Comparison of ENCODE assay signal across 16 cellular contexts in the genomic region with DNA sequence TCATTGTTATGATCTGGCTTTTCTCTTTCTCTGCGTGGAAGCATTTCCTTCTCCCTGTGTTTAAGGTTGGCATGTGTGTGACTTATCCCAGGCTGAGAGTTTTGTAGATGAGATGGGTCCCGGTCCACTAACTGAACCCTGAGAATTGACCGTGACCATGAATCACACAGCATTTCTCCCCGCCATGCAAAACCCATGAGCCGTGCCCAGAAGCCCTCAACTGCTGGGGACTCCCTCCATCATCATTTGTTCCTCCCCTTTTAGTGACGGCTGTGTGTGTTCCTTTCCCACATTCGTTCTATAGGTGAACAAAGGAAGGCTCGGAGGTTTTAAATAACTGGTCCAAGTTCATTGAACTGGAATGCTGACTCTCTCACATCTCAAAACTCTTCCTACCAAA. TPM values are rescaled to one million over a fixed set of nuclear protein-coding genes. Genes with fewer than 3 reads are reported as not detected.
DNase-seq lines count a peak whose midpoint lies in the region; ATAC-seq, FAIRE-seq and TF ChIP-seq lines count a peak whose summit lies in the region.
"Had no signal": no experiment of that assay in that cellular context is flagged by ENCODE, and none has a peak within 500 bp of the region (broad histone marks: within the 10 kb centered on the region; RNA-seq: fewer than 3 reads in every experiment).

No MANE protein-coding gene starts in this region.

- H3K36me3 Mint-ChIP-seq in activated T-helper 1 cell treated with anti-CD3 and anti-CD28 coated beads, Interleukin-12 subunit alpha, Interleukin-12 subunit beta, Interleukin-2, Interleukin-4 antibody, amounts not matched to agents 30 ng/mL and 10 ng/mL and 1 ng/mL, durations not matched to agents 14 hours and 24 hours and 36 hours (ENCODE audit: low read depth): no peaks in the 10 kb centered on the region
- H3K36me3 Mint-ChIP-seq: activated naive CD8-positive, alpha-beta T cell treated with anti-CD3 and anti-CD28 coated beads, Interleukin-2, amount 10 ng/mL, durations not matched to agents 7 days and 5 days had no signal

- intact Hi-C loops in pancreas (cut with DNase I): no loop called here
- intact Hi-C loops in transverse colon (cut with DNase I; ENCODE audit: low total_unique reads): loop anchor here (10.0 kb wide), 1 partner anchor 59 kb away; a partner anchor contains a TSS
- intact Hi-C loops in activated T-helper 1 cell treated with anti-CD3 and anti-CD28 coated beads, Interleukin-12 subunit alpha, Interleukin-12 subunit beta, Interleukin-2, Interleukin-4 antibody, amounts not matched to agents 30 ng/mL and 10 ng/mL and 1 ng/mL, durations not matched to agents 14 hours and 24 hours and 36 hours (cut with micrococcal nuclease): no loop called here

- TF ChIP-seq EP300 in transverse colon (IDR thresholded peaks at IDR 0.05; ENCODE audit: low read depth): no peak

- FAIRE-seq in pancreas (lab: Jason Lieb, UNC): no peak

- H3K4me1 Mint-ChIP-seq in activated T-helper 1 cell treated with anti-CD3 and anti-CD28 coated beads, Interleukin-12 subunit alpha, Interleukin-12 subunit beta, Interleukin-2, Interleukin-4 antibody, amounts not matched to agents 30 ng/mL and 10 ng/mL and 1 ng/mL, durations not matched to agents 14 hours and 24 hours and 36 hours (ENCODE audit: low read depth): no peaks in the 10 kb centered on the region
- H3K4me1 Mint-ChIP-seq: activated naive CD8-positive, alpha-beta T cell treated with anti-CD3 and anti-CD28 coated beads, Interleukin-2, amount 10 ng/mL, durations not matched to agents 7 days and 5 days; stimulated activated naive CD8-positive, alpha-beta T cell treated with anti-CD3 and anti-CD28 coated beads, Interleukin-15, amount 100 ng/mL, for 72 hours had no signal

- 55 to 65% methylated on average over 8 of the region's 8 CpGs for WGBS in pancreas, 2 donors
- WGBS in transverse colon (ENCODE audit: low coverage in 1 of 2), 2 donors: 60 to 89% methylated on average over 7 to 8 of the region's 8 CpGs

- H3K4me1 ChIP-seq in adipocyte (ENCODE audit: control insufficient read depth, insufficient read depth, low read length): peaks cover 41% of the 10 kb centered on the region
- H3K4me1 ChIP-seq in pancreas: peaks cover 0 to 16% (median 15%) of the 10 kb centered on the region in 3 donors
- peaks cover 0 to 25% (median 8%) of the 10 kb centered on the region in 4 donors for H3K4me1 ChIP-seq in transverse colon

- no peaks in the 10 kb centered on the region for H3K9me3 ChIP-seq in adipocyte (ENCODE audit: control insufficient read depth, low read length)
- H3K9me3 ChIP-seq in pancreas: no peaks in the 10 kb centered on the region
- H3K9me3 ChIP-seq in transverse colon: no peaks in the 10 kb centered on the region

- DNase-seq in adipocyte (ENCODE audit: low read depth) (no peak), fibroblast of peridontal ligament (ENCODE audit: extremely low read depth) (peak; percentile 41), pancreas (no peak), transverse colon (no peak), NCI-H446 (lab: John Stamatoyannopoulos, UW) (no peak)
- DNase-seq in activated T-helper 1 cell treated with anti-CD3 and anti-CD28 coated beads, Interleukin-12 subunit alpha, Interleukin-12 subunit beta, Interleukin-2, Interleukin-4 antibody, amounts not matched to agents 30 ng/mL and 10 ng/mL and 1 ng/mL, durations not matched to agents 14 hours and 24 hours and 36 hours (ENCODE audit: low spot score): no peak
- no peak for DNase-seq in stimulated activated CD4-positive, alpha-beta T cell treated with anti-CD3 and anti-CD28 coated beads, Interleukin-4, amount 100 ng/mL, for 4 hours
- DNase-seq: activated naive CD8-positive, alpha-beta T cell treated with anti-CD3 and anti-CD28 coated beads, Interleukin-2, amount 10 ng/mL, durations not matched to agents 7 days and 5 days; activated T-cell treated with anti-CD3 and anti-CD28 coated beads for 4 hours; dermis blood vessel endothelial cell; DMS79; NCI-H187; NCI-H526 treated with DMSO at 0.1 percent for 48 hours; stimulated activated naive CD8-positive, alpha-beta T cell treated with anti-CD3 and anti-CD28 coated beads, Interleukin-15, amount 100 ng/mL, for 72 hours had no signal

- H3K9me3 Mint-ChIP-seq in activated T-helper 1 cell treated with anti-CD3 and anti-CD28 coated beads, Interleukin-12 subunit alpha, Interleukin-12 subunit beta, Interleukin-2, Interleukin-4 antibody, amounts not matched to agents 30 ng/mL and 10 ng/mL and 1 ng/mL, durations not matched to agents 14 hours and 24 hours and 36 hours: no peaks in the 10 kb centered on the region
- H3K9me3 Mint-ChIP-seq: activated naive CD8-positive, alpha-beta T cell treated with anti-CD3 and anti-CD28 coated beads, Interleukin-2, amount 10 ng/mL, durations not matched to agents 7 days and 5 days; stimulated activated naive CD8-positive, alpha-beta T cell treated with anti-CD3 and anti-CD28 coated beads, Interleukin-15, amount 100 ng/mL, for 72 hours had no signal

- TF ChIP-seq POLR2A in transverse colon (IDR thresholded peaks at IDR 0.05): no peak

- H3K36me3 ChIP-seq in adipocyte (ENCODE audit: control insufficient read depth, insufficient read depth, low read length, severe bottlenecking) (peaks cover 12% of the 10 kb centered on the region), pancreas (no peaks in the 10 kb centered on the region), transverse colon (no peaks in the 10 kb centered on the region)

- H3K27me3 ChIP-seq in adipocyte (replicated peaks; ENCODE audit: control insufficient read depth, insufficient read depth, low read length) (no peaks in the 10 kb centered on the region), pancreas (no peaks in the 10 kb centered on the region), transverse colon (no peaks in the 10 kb centered on the region)

- in situ Hi-C loops in transverse colon (cut with MboI; ENCODE audit: low pct_ligation_motif_present in 1 of 4, low pct_unique_long_range_greater_than_20kb in 1 of 4, low sequenced_read_pairs in 3 of 4): no loop called here

- no peak overlapping the region for H3K27ac Mint-ChIP-seq in activated T-helper 1 cell treated with anti-CD3 and anti-CD28 coated beads, Interleukin-12 subunit alpha, Interleukin-12 subunit beta, Interleukin-2, Interleukin-4 antibody, amounts not matched to agents 30 ng/mL and 10 ng/mL and 1 ng/mL, durations not matched to agents 14 hours and 24 hours and 36 hours
- H3K27ac Mint-ChIP-seq: activated naive CD8-positive, alpha-beta T cell treated with anti-CD3 and anti-CD28 coated beads, Interleukin-2, amount 10 ng/mL, durations not matched to agents 7 days and 5 days; stimulated activated naive CD8-positive, alpha-beta T cell treated with anti-CD3 and anti-CD28 coated beads, Interleukin-15, amount 100 ng/mL, for 72 hours had no signal

- no peak overlapping the region for H3K4me3 Mint-ChIP-seq in activated T-helper 1 cell treated with anti-CD3 and anti-CD28 coated beads, Interleukin-12 subunit alpha, Interleukin-12 subunit beta, Interleukin-2, Interleukin-4 antibody, amounts not matched to agents 30 ng/mL and 10 ng/mL and 1 ng/mL, durations not matched to agents 14 hours and 24 hours and 36 hours
- H3K4me3 Mint-ChIP-seq: activated naive CD8-positive, alpha-beta T cell treated with anti-CD3 and anti-CD28 coated beads, Interleukin-2, amount 10 ng/mL, durations not matched to agents 7 days and 5 days; stimulated activated naive CD8-positive, alpha-beta T cell treated with anti-CD3 and anti-CD28 coated beads, Interleukin-15, amount 100 ng/mL, for 72 hours had no signal

- TF ChIP-seq CTCF in pancreas (IDR thresholded peaks at IDR 0.05) (no peak), transverse colon (IDR thresholded peaks at IDR 0.05) (no peak)

- peaks cover 5% of the 10 kb centered on the region for H3K27me3 Mint-ChIP-seq in activated T-helper 1 cell treated with anti-CD3 and anti-CD28 coated beads, Interleukin-12 subunit alpha, Interleukin-12 subunit beta, Interleukin-2, Interleukin-4 antibody, amounts not matched to agents 30 ng/mL and 10 ng/mL and 1 ng/mL, durations not matched to agents 14 hours and 24 hours and 36 hours (ENCODE audit: insufficient read depth)

- no peak overlapping the region for H3K4me3 ChIP-seq in adipocyte (ENCODE audit: low read length)
- no peak overlapping the region for H3K4me3 ChIP-seq in pancreas
- no peak overlapping the region for H3K4me3 ChIP-seq in transverse colon

- ATAC-seq in pancreas (peak in 3 of 4 donors; percentile 19 to 36 (median 35)), GM19452 (IDR thresholded peaks at IDR 0.05; ENCODE audit: unreplicated experiment) (no peak)
- ATAC-seq: stimulated activated naive CD8-positive, alpha-beta T cell treated with anti-CD3 and anti-CD28 coated beads, Interleukin-15, amount 100 ng/mL, for 72 hours had no signal

- H3K27ac ChIP-seq in pancreas: peak overlapping the region; percentile 24 to 87 (median 62)
- H3K27ac ChIP-seq in transverse colon: peak overlapping the region; percentile 71 to 90 (median 82)

- H3K9ac ChIP-seq in adipocyte (ENCODE audit: low read length): peak overlapping the region; percentile 57

RNA-seq across cellular contexts. Expression of a gene that starts 30.1 kb away (rescaled TPM):
- total RNA-seq in pancreas (not detected), transverse colon (under 1 TPM in 1 of 4 donors, not detected in 3; 0.27 TPM)
- not detected for polyA plus RNA-seq in pancreas
- 0.26 TPM in 1 of 2 replicates, not detected in the other for total RNA-seq in activated T-helper 1 cell treated with anti-CD3 and anti-CD28 coated beads, Interleukin-12 subunit alpha, Interleukin-12 subunit beta, Interleukin-2, Interleukin-4 antibody, amounts not matched to agents 30 ng/mL and 10 ng/mL and 1 ng/mL, durations not matched to agents 14 hours and 24 hours and 36 hours
- total RNA-seq: activated naive CD8-positive, alpha-beta T cell treated with anti-CD3 and anti-CD28 coated beads, Interleukin-2, amount 10 ng/mL, durations not matched to agents 7 days and 5 days; dermis blood vessel endothelial cell; sciatic nerve had no signal

RNA-seq across cellular contexts. Expression of a gene that starts 58.1 kb away (rescaled TPM):
- total RNA-seq in pancreas (100 to 1,000 TPM in 2 of 6 donors, 10 to 100 TPM in 4; 85.7 to 117 (median 99.5) TPM), transverse colon (100 to 1,000 TPM; 110 to 322 (median 213) TPM)
- 10 to 100 TPM; 33.5 to 80.3 TPM for polyA plus RNA-seq in pancreas
- total RNA-seq in activated T-helper 1 cell treated with anti-CD3 and anti-CD28 coated beads, Interleukin-12 subunit alpha, Interleukin-12 subunit beta, Interleukin-2, Interleukin-4 antibody, amounts not matched to agents 30 ng/mL and 10 ng/mL and 1 ng/mL, durations not matched to agents 14 hours and 24 hours and 36 hours: 187 and 201 TPM in 2 replicates
